In genomic region chr1:101506541-101507164, GRCh38 we compare ENCODE assay signal across 8 cellular contexts.
DNase-seq lines count a peak whose midpoint lies in the region; ATAC-seq, FAIRE-seq and TF ChIP-seq lines count a peak whose summit lies in the region.

No MANE protein-coding gene starts in this region.

- no peak overlapping the region for H3K4me2 ChIP-seq in endothelial cell of umbilical vein (ENCODE audit: insufficient read depth, low read length)

- H3K27ac Mint-ChIP-seq in naive thymus-derived CD8-positive, alpha-beta T cell, result no peak overlapping the region

- peak; percentile 79 for ATAC-seq in GM21723 (IDR thresholded peaks at IDR 0.05; ENCODE audit: unreplicated experiment)
- ATAC-seq in naive thymus-derived CD8-positive, alpha-beta T cell, result peak; percentile 46 to 58

- no peaks in the 10 kb centered on the region for H3K36me3 ChIP-seq in endothelial cell of umbilical vein (ENCODE audit: control insufficient read depth in 2 of 2, extremely low read depth in 1 of 2, insufficient read depth in 2 of 2, low read length in 2 of 2)
- H3K36me3 ChIP-seq in suprapubic skin, result no peaks in the 10 kb centered on the region

- no peak overlapping the region for H3K9ac ChIP-seq in endothelial cell of umbilical vein (replicated peaks; ENCODE audit: extremely low read depth, insufficient read depth, low read length)

- 0% methylated on average over 1 of the region's 1 CpG for WGBS in suprapubic skin

- no peaks in the 10 kb centered on the region for H3K27me3 Mint-ChIP-seq in naive thymus-derived CD8-positive, alpha-beta T cell

- H3K27ac ChIP-seq in endothelial cell of umbilical vein (ENCODE audit: insufficient read depth, low read depth, low read length), result no peak overlapping the region
- no peak overlapping the region for H3K27ac ChIP-seq in suprapubic skin

- no peaks in the 10 kb centered on the region for H3K79me2 ChIP-seq in endothelial cell of umbilical vein (ENCODE audit: control insufficient read depth, insufficient read depth, low read length)

- TF ChIP-seq EP300 in suprapubic skin (IDR thresholded peaks at IDR 0.05), result no peak

- peaks cover 3 to 12% of the 10 kb centered on the region in 2 experiments for H3K27me3 ChIP-seq in endothelial cell of umbilical vein (ENCODE audit: control insufficient read depth in 2 of 2, insufficient read depth in 2 of 2, low read length in 2 of 2)
- H3K27me3 ChIP-seq in suprapubic skin, result no peaks in the 10 kb centered on the region

- peak; percentile 54 to 56 for TF ChIP-seq CTCF in endothelial cell of umbilical vein (IDR thresholded peaks at IDR 0.05; ENCODE audit: extremely low read depth in 1 of 2, insufficient read depth in 1 of 2, low read depth in 1 of 2, low read length in 2 of 2)
- peak in 1 of 2 donors; percentile 48 for TF ChIP-seq CTCF in suprapubic skin (IDR thresholded peaks at IDR 0.05)

- TF ChIP-seq POLR2A in endothelial cell of umbilical vein (IDR thresholded peaks at IDR 0.05; ENCODE audit: low read depth, low read length), result no peak
- TF ChIP-seq POLR2A in suprapubic skin (IDR thresholded peaks at IDR 0.05), result no peak

- no peaks in the 10 kb centered on the region for H4K20me1 ChIP-seq in endothelial cell of umbilical vein (replicated peaks; ENCODE audit: control insufficient read depth, extremely low read depth, insufficient read depth, low read length)

- H3K4me1 Mint-ChIP-seq in naive thymus-derived CD8-positive, alpha-beta T cell, result no peaks in the 10 kb centered on the region

- no peaks in the 10 kb centered on the region for H3K9me3 ChIP-seq in endothelial cell of umbilical vein (replicated peaks; ENCODE audit: control insufficient read depth, insufficient read depth, low read length)
- no peaks in the 10 kb centered on the region for H3K9me3 ChIP-seq in suprapubic skin

- POLR2A ChIA-PET in endothelial cell of umbilical vein (lab: Charles Lee), result no interaction called here
- POLR2A ChIA-PET in naive thymus-derived CD8-positive, alpha-beta T cell (lab: Charles Lee), result no interaction called here

- no peaks in the 10 kb centered on the region for H3K9me1 ChIP-seq in endothelial cell of umbilical vein (replicated peaks; ENCODE audit: control insufficient read depth, extremely low read depth, insufficient read depth, low read length)

- intact Hi-C loops in endothelial cell of umbilical vein (cut with micrococcal nuclease), result no loop called here

- H3K4me1 ChIP-seq in endothelial cell of umbilical vein (ENCODE audit: control insufficient read depth, extremely low read depth, insufficient read depth, low read length), result no peaks in the 10 kb centered on the region
- H3K4me1 ChIP-seq in suprapubic skin, result no peaks in the 10 kb centered on the region

- dilution Hi-C loops in endothelial cell of umbilical vein (cut with MboI; ENCODE audit: extremely low pct_ligation_motif_present, low sequenced_read_pairs), result no loop called here

- H2AFZ ChIP-seq in endothelial cell of umbilical vein (ENCODE audit: low read depth, low read length), result no peak overlapping the region

- peak; percentile 13 for DNase-seq in activated CD8-positive, alpha-beta memory T cell treated with anti-CD3 and anti-CD28 coated beads, Interleukin-2, amount 50 U/mL, for 1 hour (ENCODE audit: extremely low read depth)
- no peak for DNase-seq in activated CD8-positive, alpha-beta memory T cell treated with anti-CD3 and anti-CD28 coated beads, Interleukin-2, amount 50 U/mL, for 48 hours
- DNase-seq in M059J (ENCODE audit: low read depth), result peak; percentile 43
- DNase-seq in T-helper 9 cell, result peak; percentile 22
- peak; percentile 47 for DNase-seq in endothelial cell of umbilical vein (ENCODE audit: low read depth, low spot score)
- DNase-seq in naive thymus-derived CD8-positive, alpha-beta T cell, result peak in 7 of 10 donors; percentile 19 to 51 (median 29)
- no peak for DNase-seq in suprapubic skin (ENCODE audit: low spot score in 2 of 2)

- no peaks in the 10 kb centered on the region for H3K36me3 Mint-ChIP-seq in naive thymus-derived CD8-positive, alpha-beta T cell

- no peak overlapping the region for H3K4me3 Mint-ChIP-seq in naive thymus-derived CD8-positive, alpha-beta T cell

- H3K4me3 ChIP-seq in endothelial cell of umbilical vein (replicated peaks in 1 of 3; ENCODE audit: insufficient read depth in 1 of 3, low read depth in 1 of 3, low read length in 3 of 3) (no peak overlapping the region), suprapubic skin (no peak overlapping the region)

- peak; percentile 82 for FAIRE-seq in endothelial cell of umbilical vein (lab: Jason Lieb, UNC)

- no TSS peak for BruUV-seq in endothelial cell of umbilical vein (replicated peaks; lab: Mats Ljungman, UMichigan)

- CTCF ChIA-PET in endothelial cell of umbilical vein (lab: Charles Lee), result interaction anchor here (0.6 to 1.8 kb wide), 8 partner anchors 14 to 1955 kb away, joined by 3 to 12 read pairs (median 4); no protein-coding TSS in a partner anchor

- no peaks in the 10 kb centered on the region for H3K9me3 Mint-ChIP-seq in naive thymus-derived CD8-positive, alpha-beta T cell

TF ChIP-seq in endothelial cell of umbilical vein, 7 proteins besides CTCF, POLR2A, EP300 and RAD21:
- TF ChIP-seq MAX (IDR thresholded peaks at IDR 0.05; ENCODE audit: insufficient read depth, insufficient read length), result no peak
- no peak for TF ChIP-seq FOS (IDR thresholded peaks at IDR 0.05; ENCODE audit: borderline replicate concordance, insufficient read depth, low read length)
- no peak for TF ChIP-seq JUN (IDR thresholded peaks at IDR 0.05; ENCODE audit: borderline replicate concordance, insufficient read depth, insufficient read length, low read depth)
- TF ChIP-seq MYC (IDR thresholded peaks at IDR 0.05; ENCODE audit: low read depth, low read length), result no peak
- TF ChIP-seq GATA2 (IDR thresholded peaks at IDR 0.05; ENCODE audit: insufficient read depth, insufficient read length, low read depth, low read length), result no peak
- no peak for TF ChIP-seq POLR2AphosphoS5 (IDR thresholded peaks at IDR 0.05; ENCODE audit: insufficient read depth, low read depth, low read length)
- no peak for TF ChIP-seq EZH2 (IDR thresholded peaks at IDR 0.05; ENCODE audit: borderline replicate concordance, low read depth, low read length, severe bottlenecking)

Comparison
In these comparisons a context has a peak if more than half of its experiments do, and no peak if none do; other contexts are left out.
1. DNase-seq: peak in activated CD8-positive, alpha-beta memory T cell treated with anti-CD3 and anti-CD28 coated beads, Interleukin-2, amount 50 U/mL, for 1 hour (single experiment), M059J (single experiment), T-helper 9 cell (single experiment), endothelial cell of umbilical vein (single experiment) and naive thymus-derived CD8-positive, alpha-beta T cell (7 of 10); none in activated CD8-positive, alpha-beta memory T cell treated with anti-CD3 and anti-CD28 coated beads, Interleukin-2, amount 50 U/mL, for 48 hours (single experiment) and suprapubic skin (0 of 2).